ENCODE assay signal across 8 cellular contexts in the genomic region with DNA sequence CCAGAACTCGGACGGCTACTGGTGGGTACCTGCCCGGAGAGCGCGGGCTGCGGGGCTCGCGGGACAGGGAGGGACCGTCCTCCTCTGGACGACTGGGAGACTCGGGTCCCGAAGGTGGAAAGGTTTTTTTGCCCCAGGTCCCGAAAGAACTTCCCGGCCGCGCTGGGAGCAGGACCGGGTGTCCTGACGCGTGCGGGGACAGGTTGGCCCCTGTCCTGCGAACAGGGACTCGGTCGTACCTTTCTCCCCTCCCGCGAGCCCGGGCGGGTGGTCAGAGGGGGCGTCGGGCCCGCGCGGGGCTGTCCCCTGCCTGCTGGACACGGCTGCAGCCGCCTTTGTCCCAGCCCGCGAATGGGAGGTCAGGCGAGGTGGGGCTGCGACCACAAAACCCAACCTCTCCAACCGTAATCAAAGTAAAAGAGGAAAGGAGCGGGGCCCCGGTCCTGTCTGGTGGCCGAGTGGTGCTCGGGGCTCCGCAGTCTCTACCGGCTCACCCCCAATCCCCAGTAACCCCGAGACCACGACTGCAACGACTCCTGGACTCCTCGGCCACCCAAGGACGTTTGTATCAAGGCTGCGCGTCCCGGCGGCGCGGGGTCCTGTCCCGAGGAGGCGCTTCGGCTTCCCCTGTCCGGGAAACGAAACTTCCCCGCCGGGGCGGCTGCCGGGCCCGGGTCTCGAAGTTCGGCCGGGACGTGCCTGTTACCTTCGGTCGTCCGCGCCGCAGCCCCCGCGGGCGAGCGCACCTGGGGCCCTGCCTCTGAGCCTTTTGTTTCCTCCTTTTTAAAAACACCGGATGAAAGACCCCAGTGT. TPM values are rescaled to one million over a fixed set of nuclear protein-coding genes. Genes with fewer than 3 reads are reported as not detected.
DNase-seq lines count a peak whose midpoint lies in the region; ATAC-seq and TF ChIP-seq lines count a peak whose summit lies in the region.

No MANE protein-coding gene starts in this region.

- peaks cover 10% of the 10 kb centered on the region for H3K36me3 Mint-ChIP-seq in chondrocyte (ENCODE audit: low read depth)

- H3K9me3 Mint-ChIP-seq in chondrocyte (ENCODE audit: low read depth): no peaks in the 10 kb centered on the region

- H3K27ac ChIP-seq in thyroid gland: peak overlapping the region; percentile 94 to 98 (median 95)

- peaks cover 19 to 24% of the 10 kb centered on the region in 2 donors for H3K4me1 ChIP-seq in thyroid gland

- TF ChIP-seq POLR2A in NB4 (IDR thresholded peaks at IDR 0.05; ENCODE audit: extremely low read depth, insufficient read length) (no peak), lower leg skin (IDR thresholded peaks at IDR 0.05) (no peak), thyroid gland (IDR thresholded peaks at IDR 0.05) (peak in 1 of 2 donors; percentile 29)

- DNase-seq in GM10266 (ENCODE audit: extremely low spot score): peak; percentile 33
- peak; percentile 51 for DNase-seq in NB4 (ENCODE audit: low read depth)
- no peak for DNase-seq in chondrocyte (ENCODE audit: low spot score)
- peak in 1 of 2 donors; percentile 91 for DNase-seq in lower leg skin (ENCODE audit: low spot score in 2 of 2)
- peak; percentile 58 to 59 for DNase-seq in thyroid gland
- no peak for DNase-seq in SIG-M5 (lab: John Stamatoyannopoulos, UW)

- intact Hi-C loops in lower leg skin (cut with DNase I; ENCODE audit: low total_unique reads) (no loop called here), thyroid gland (cut with DNase I) (no loop called here)

- peak overlapping the region; percentile 95 for H3K4me3 Mint-ChIP-seq in chondrocyte (ENCODE audit: unreplicated experiment)

- H3K27ac Mint-ChIP-seq in chondrocyte (ENCODE audit: unreplicated experiment): peak overlapping the region; percentile 91

- H3K9me3 ChIP-seq in thyroid gland: no peaks in the 10 kb centered on the region

- ATAC-seq in GM18861 (IDR thresholded peaks at IDR 0.05; ENCODE audit: unreplicated experiment) (no peak), HG02970 (IDR thresholded peaks at IDR 0.05; ENCODE audit: low FRiP score, unreplicated experiment) (no peak)

- no peaks in the 10 kb centered on the region for H3K27me3 ChIP-seq in thyroid gland

- TF ChIP-seq CTCF in GM10266 (IDR thresholded peaks at IDR 0.05; ENCODE audit: control insufficient read depth, insufficient read depth, low read depth, missing control alignments) (no peak), NB4 (IDR thresholded peaks at IDR 0.05; ENCODE audit: low read depth, low read length) (no peak), chondrocyte (IDR thresholded peaks at IDR 0.05) (no peak), lower leg skin (IDR thresholded peaks at IDR 0.05) (no peak), thyroid gland (IDR thresholded peaks at IDR 0.05) (no peak)

- H3K36me3 ChIP-seq in thyroid gland: no peaks in the 10 kb centered on the region

- WGBS in lower leg skin, 2 donors: 0 to 1% methylated on average over 32 to 75 of the region's 80 CpGs
- WGBS in thyroid gland, 2 donors: 1% methylated on average over 12 to 45 of the region's 80 CpGs

- H3K4me3 ChIP-seq in NB4 (ENCODE audit: low read depth, low read length) (peak overlapping the region; percentile 39), lower leg skin (ENCODE audit: low read depth, poor library complexity, severe bottlenecking) (peak overlapping the region; percentile 65), thyroid gland (replicated peaks in 1 of 3) (peak overlapping the region; percentile 21 to 79 (median 76))

- peaks cover 67% of the 10 kb centered on the region for H3K4me1 Mint-ChIP-seq in chondrocyte (ENCODE audit: low read depth)

- no peaks in the 10 kb centered on the region for H3K27me3 Mint-ChIP-seq in chondrocyte (ENCODE audit: low read depth)

RNA-seq across cellular contexts. Expression of a gene that starts 0.8 kb away (rescaled TPM):
- 464 to 589 TPM (median 471 TPM) in 3 replicates for total RNA-seq in chondrocyte
- total RNA-seq in lower leg skin: 1,000 to 10,000 TPM; 2,143 to 2,497 (median 2,321) TPM
- 100 to 1,000 TPM; 122 to 176 (median 145) TPM for total RNA-seq in thyroid gland

RNA-seq across cellular contexts. Expression of a gene that starts 47.7 kb away (rescaled TPM):
- total RNA-seq in chondrocyte (9.6 to 16.0 TPM (median 9.7 TPM) in 3 replicates), lower leg skin (10 to 100 TPM in 2 of 4 donors, 1 to 10 TPM in 2; 8.8 to 15.3 (median 10.7) TPM), thyroid gland (10 to 100 TPM; 11.2 to 28.8 (median 20.1) TPM)

Comparison
In these comparisons a context has a peak if more than half of its experiments do, and no peak if none do; other contexts are left out.
1. DNase-seq: peak in GM10266 (single experiment), NB4 (single experiment) and thyroid gland (2 of 2); none in chondrocyte (single experiment) and SIG-M5 (single experiment).
2. Peak in every context shown above with its lines, with median percentiles within 50 percentile points of each other: H3K4me3 ChIP-seq.